17 cellular contexts compared by ENCODE assay signal in the genomic region with DNA sequence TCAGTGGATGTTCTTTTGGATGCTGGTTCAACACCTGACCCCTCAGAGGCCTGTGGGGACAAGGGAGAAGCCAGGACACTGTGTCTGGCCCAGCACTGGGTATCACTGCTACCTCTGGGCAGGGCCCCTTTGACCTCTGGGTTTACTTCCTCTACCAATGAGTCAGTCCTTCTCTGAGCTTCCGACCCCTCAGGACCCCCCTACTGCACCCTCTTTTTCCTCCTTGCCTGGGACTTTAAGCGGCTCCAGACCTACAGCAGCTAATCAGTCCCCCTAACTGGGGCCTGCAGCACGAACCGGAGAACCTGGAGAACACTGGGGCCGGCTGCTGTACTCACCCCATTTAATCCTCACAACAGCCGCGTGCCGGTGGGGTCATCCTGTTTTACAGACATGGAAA. TPM values are rescaled to one million over a fixed set of nuclear protein-coding genes. Genes with fewer than 3 reads are reported as not detected.
DNase-seq lines count a peak whose midpoint lies in the region; ATAC-seq and TF ChIP-seq lines count a peak whose summit lies in the region.
"Had no signal": no experiment of that assay in that cellular context is flagged by ENCODE, and none has a peak within 500 bp of the region (broad histone marks: within the 10 kb centered on the region; RNA-seq: fewer than 3 reads in every experiment).

No MANE protein-coding gene starts in this region.

- H3K27ac Mint-ChIP-seq in T-helper 17 cell: peak overlapping the region; percentile 63
- no peak overlapping the region for H3K27ac Mint-ChIP-seq in nephron
- H3K27ac Mint-ChIP-seq in H9: no peak overlapping the region; a peak in 1 of 7 replicates
- H3K27ac Mint-ChIP-seq: CD4-positive, alpha-beta T cell had no signal

- peak overlapping the region; percentile 60 for H3K4me2 ChIP-seq in BLaER1
- H3K4me2 ChIP-seq in H9 (ENCODE audit: insufficient read depth, insufficient read length, low read length): no peak overlapping the region

- H3K4me3 Mint-ChIP-seq in T-helper 17 cell (no peak overlapping the region), nephron (peak overlapping the region in 2 of 3 experiments; percentile 22 to 50), H9 (no peak overlapping the region; a peak in 1 of 5 replicates)
- H3K4me3 Mint-ChIP-seq: CD4-positive, alpha-beta T cell had no signal

- no peak overlapping the region for H3K23ac ChIP-seq in H9 (ENCODE audit: insufficient read length, low read depth, low read length)

- no peak overlapping the region for H3K56ac ChIP-seq in H9 (ENCODE audit: insufficient read length, low read depth, low read length)

- H3K23me2 ChIP-seq in H9 (ENCODE audit: insufficient read length, low read depth, low read length, poor library complexity, severe bottlenecking): peaks cover 10% of the 10 kb centered on the region

- H3K4me1 Mint-ChIP-seq in T-helper 17 cell: peaks cover 14% of the 10 kb centered on the region
- H3K4me1 Mint-ChIP-seq in nephron: peaks cover 22% of the 10 kb centered on the region
- peaks cover 41 to 45% of the 10 kb centered on the region in 2 experiments for H3K4me1 Mint-ChIP-seq in H9

- no peak overlapping the region for H4K8ac ChIP-seq in H9 (replicated peaks; ENCODE audit: insufficient read length, low read depth, low read length)

- intact Hi-C loops in spleen (cut with DNase I; ENCODE audit: low total_unique reads): no loop called here

- H2AFZ ChIP-seq in H9 (ENCODE audit: low read length): no peak overlapping the region
- H2AFZ ChIP-seq: GM23248 had no signal

- H3K4me1 ChIP-seq in BLaER1 (peaks cover 54% of the 10 kb centered on the region), spleen (peaks cover 5 to 30% (median 19%) of the 10 kb centered on the region in 6 donors), H9 (ENCODE audit: insufficient read depth, low read length) (no peaks in the 10 kb centered on the region; the same call in 1 of the 2 replicates)

- TF ChIP-seq CTCF in nephron (IDR thresholded peaks at IDR 0.05; ENCODE audit: unreplicated experiment in 3 of 3) (no peak), spleen (IDR thresholded peaks at IDR 0.05 in 8 of 11, conservative IDR thresholded peaks at IDR 0.05 in 3 of 11) (no peak), H9 (conservative IDR thresholded peaks at IDR 0.05) (no peak)

- no peak overlapping the region for H2BK15ac ChIP-seq in H9 (ENCODE audit: low read depth, low read length)

- H2BK120ac ChIP-seq in H9 (ENCODE audit: low read depth, low read length, poor library complexity, severe bottlenecking): no peak overlapping the region

- H2BK5ac ChIP-seq in H9 (ENCODE audit: insufficient read length, low read length): no peak overlapping the region

- no peak for TF ChIP-seq POLR2A in spleen (IDR thresholded peaks at IDR 0.05)

- no peak overlapping the region for H3K9ac ChIP-seq in BLaER1
- H3K9ac ChIP-seq in H9 (ENCODE audit: extremely low read depth, insufficient read length, low read length): no peak overlapping the region
- H3K9ac ChIP-seq: GM23248 had no signal

- no peaks in the 10 kb centered on the region for H3K9me3 Mint-ChIP-seq in nephron
- no peaks in the 10 kb centered on the region for H3K9me3 Mint-ChIP-seq in H9
- H3K9me3 Mint-ChIP-seq: CD4-positive, alpha-beta T cell had no signal

- H3K27ac ChIP-seq in BLaER1: no peak overlapping the region
- no peak overlapping the region for H3K27ac ChIP-seq in spleen
- H3K27ac ChIP-seq in H9 (ENCODE audit: insufficient read length, low read depth, low read length): no peak overlapping the region
- H3K27ac ChIP-seq: GM23248 had no signal

- H4K5ac ChIP-seq in H9 (ENCODE audit: insufficient read length, low read depth, low read length): no peak overlapping the region

- no peak overlapping the region for H3K4ac ChIP-seq in H9 (ENCODE audit: low read depth, low read length)

- no peak overlapping the region for H3T11ph ChIP-seq in H9 (ENCODE audit: low read length)

- no peak overlapping the region for H2BK12ac ChIP-seq in H9 (ENCODE audit: insufficient read length, low read depth, low read length)

- H4K20me1 ChIP-seq in BLaER1 (peaks cover 10% of the 10 kb centered on the region), H9 (ENCODE audit: control insufficient read depth, insufficient read depth, insufficient read length) (peaks cover 4% of the 10 kb centered on the region)

- H3K36me3 ChIP-seq in BLaER1: no peaks in the 10 kb centered on the region
- no peaks in the 10 kb centered on the region for H3K36me3 ChIP-seq in spleen
- H3K36me3 ChIP-seq: HAP-1 had no signal

- no peak overlapping the region for H3K18ac ChIP-seq in H9 (ENCODE audit: insufficient read length, low read depth, low read length)

- H3K9me3 ChIP-seq in BLaER1 (no peaks in the 10 kb centered on the region), T-helper 17 cell (ENCODE audit: control insufficient read depth, low read length, poor library complexity, severe bottlenecking) (no peaks in the 10 kb centered on the region), spleen (no peaks in the 10 kb centered on the region), H9 (ENCODE audit: control insufficient read depth, low read depth, low read length) (no peaks in the 10 kb centered on the region)
- H3K9me3 ChIP-seq: HAP-1 had no signal

- H3K79me1 ChIP-seq in H9 (ENCODE audit: insufficient read depth, low read depth, low read length, poor library complexity, severe bottlenecking): no peaks in the 10 kb centered on the region

- no peak for ATAC-seq in T-helper 17 cell
- ATAC-seq: GM12878 had no signal

- no peak overlapping the region for H2BK20ac ChIP-seq in H9 (ENCODE audit: low read depth, low read length, poor library complexity, severe bottlenecking)

- H3K79me2 ChIP-seq in H9 (ENCODE audit: insufficient read depth, low read length): no peaks in the 10 kb centered on the region

- H3K36me3 Mint-ChIP-seq in T-helper 17 cell (ENCODE audit: low read depth) (no peaks in the 10 kb centered on the region), nephron (ENCODE audit: low read depth) (no peaks in the 10 kb centered on the region), H9 (ENCODE audit: insufficient read depth in 1 of 3, low read depth in 3 of 3) (no peaks in the 10 kb centered on the region; a peak in 3 of 7 replicates)

- 89 to 94% (median 91%) methylated on average over 8 of the region's 8 CpGs for WGBS in spleen, 5 donors
- no CpG with 5 or more reads among the region's 8 CpGs for WGBS in H9 (ENCODE audit: extremely low coverage, insufficient read length, low lambda C conversion rate)

- H3K27me3 ChIP-seq in BLaER1 (no peaks in the 10 kb centered on the region), spleen (replicated peaks in 1 of 7) (no peaks in the 10 kb centered on the region), H9 (ENCODE audit: insufficient read depth, low read length) (no peaks in the 10 kb centered on the region)

- no peak overlapping the region for H3K14ac ChIP-seq in H9 (ENCODE audit: insufficient read depth, low read length)

- H3K4me3 ChIP-seq in BLaER1 (no peak overlapping the region), spleen (no peak overlapping the region)
- H3K4me3 ChIP-seq: GM12878, GM23248, HAP-1 had no signal

- DNase-seq in T-helper 17 cell (no peak), spleen (peak; percentile 44), H9 (no peak), NOMO-1 treated with DMSO at 0.1 percent for 48 hours (lab: John Stamatoyannopoulos, UW; ENCODE audit: unreplicated experiment) (no peak)
- no peak for DNase-seq in activated CD4-positive, alpha-beta T cell treated with anti-CD3 and anti-CD28 coated beads, Interleukin-2, amount 50 U/mL, for 1 hour
- DNase-seq: 8988T; AML-193; C1 segment of cervical spinal cord; Calu3; CD4-positive, alpha-beta T cell; DMS 273 treated with DMSO at 0.1 percent for 48 hours; DMS79; GM23248 had no signal

- H2AK5ac ChIP-seq in H9 (ENCODE audit: insufficient read length, low read length): no peak overlapping the region

- H3K27me3 Mint-ChIP-seq in T-helper 17 cell: peaks cover 5% of the 10 kb centered on the region
- H3K27me3 Mint-ChIP-seq in nephron (ENCODE audit: low read depth): no peaks in the 10 kb centered on the region
- peaks cover 8% of the 10 kb centered on the region for H3K27me3 Mint-ChIP-seq in H9 (ENCODE audit: low read depth)
- H3K27me3 Mint-ChIP-seq: CD4-positive, alpha-beta T cell had no signal

- H4K91ac ChIP-seq in H9 (ENCODE audit: insufficient read length, low read depth, low read length): no peak overlapping the region

RNA-seq across cellular contexts. Expression of gene CHST14, which starts 3.8 kb away (rescaled TPM):
- 1 to 10 TPM; 4.4 to 7.5 TPM for total RNA-seq in T-helper 17 cell
- total RNA-seq in spleen: 10 to 100 TPM; 12.0 to 18.5 (median 15.3) TPM
- polyA plus RNA-seq in spleen: 10 to 100 TPM in 1 of 3 donors, 1 to 10 TPM in 2; 7.1 to 10.6 (median 9.0) TPM
- 24.4 and 25.7 TPM in 2 replicates for total RNA-seq in H9 (2021)

RNA-seq across cellular contexts. Expression of gene BAHD1, which starts 33.8 kb away (rescaled TPM):
- total RNA-seq in T-helper 17 cell: 10 to 100 TPM; 30.2 to 32.1 TPM
- 10 to 100 TPM; 13.5 to 27.0 (median 22.2) TPM for total RNA-seq in spleen
- 10 to 100 TPM in 1 of 3 donors, 1 to 10 TPM in 2; 7.4 to 14.2 (median 8.7) TPM for polyA plus RNA-seq in spleen
- 52.9 and 54.1 TPM in 2 replicates for total RNA-seq in H9 (2021)

Comparison
In these comparisons a context has a peak if more than half of its experiments do, and no peak if none do; other contexts are left out.
1. H3K4me3 Mint-ChIP-seq: peak in nephron (2 of 3); none in T-helper 17 cell (single experiment) and H9 (0 of 2).